Comparison of ENCODE assay signal across 2 cellular contexts in genomic region chr4:17491196-17491595, GRCh38.
TF ChIP-seq lines count a peak whose summit lies in the region.

No MANE protein-coding gene starts in this region.

TF ChIP-seq in SK-N-SH treated with all-trans-retinoic acid at 6 μM for 48 hours, 23 proteins besides CTCF, POLR2A, EP300 and RAD21:
- TF ChIP-seq SNAI2 (CRISPR knock-in tag; IDR thresholded peaks at IDR 0.05) (no peak), ZFP30 (CRISPR knock-in tag; IDR thresholded peaks at IDR 0.05) (no peak)

TF ChIP-seq in HepG2, 621 proteins besides CTCF, POLR2A, EP300 and RAD21:
- TF ChIP-seq NFYC (CRISPR knock-in tag; IDR thresholded peaks at IDR 0.05), result no peak
- TF ChIP-seq ZBTB14 (CRISPR knock-in tag; IDR thresholded peaks at IDR 0.05), result no peak
- no peak for TF ChIP-seq ZNF160 (CRISPR knock-in tag; IDR thresholded peaks at IDR 0.05)
- TF ChIP-seq MAZ (IDR thresholded peaks at IDR 0.05; ENCODE audit: borderline replicate concordance, low read depth, low read length), result no peak
- no peak for TF ChIP-seq MAZ (CRISPR knock-in tag; IDR thresholded peaks at IDR 0.05; ENCODE audit: low read depth)
- TF ChIP-seq ZBTB25 (CRISPR knock-in tag; IDR thresholded peaks at IDR 0.05), result no peak
- TF ChIP-seq ARNT2 (CRISPR knock-in tag; IDR thresholded peaks at IDR 0.05; ENCODE audit: low read depth), result no peak
- TF ChIP-seq ARNTL (CRISPR knock-in tag; IDR thresholded peaks at IDR 0.05), result no peak
- no peak for TF ChIP-seq KAT7 (CRISPR knock-in tag; IDR thresholded peaks at IDR 0.05; ENCODE audit: borderline replicate concordance)
- no peak for TF ChIP-seq PATZ1 (CRISPR knock-in tag; IDR thresholded peaks at IDR 0.05)
- no peak for TF ChIP-seq ZNF557 (CRISPR knock-in tag; IDR thresholded peaks at IDR 0.05)
- no peak for TF ChIP-seq FOXO1 (CRISPR knock-in tag; IDR thresholded peaks at IDR 0.05)
- TF ChIP-seq TAF15 (IDR thresholded peaks at IDR 0.05; ENCODE audit: low read depth, low read length, poor library complexity, severe bottlenecking), result no peak
- no peak for TF ChIP-seq TGIF2 (CRISPR knock-in tag; IDR thresholded peaks at IDR 0.05)
- no peak for TF ChIP-seq AHDC1 (CRISPR knock-in tag; IDR thresholded peaks at IDR 0.05; ENCODE audit: borderline replicate concordance)
- no peak for TF ChIP-seq NR2F2 (IDR thresholded peaks at IDR 0.05; ENCODE audit: borderline replicate concordance, low read depth)
- TF ChIP-seq RFX5 (IDR thresholded peaks at IDR 0.05; ENCODE audit: low read depth, low read length), result no peak
- TF ChIP-seq MLX (CRISPR knock-in tag; IDR thresholded peaks at IDR 0.05), result no peak
- TF ChIP-seq DDIT3 (CRISPR knock-in tag; IDR thresholded peaks at IDR 0.05), result no peak
- no peak for TF ChIP-seq RNF2 (conservative IDR thresholded peaks at IDR 0.05; ENCODE audit: low read depth)
- no peak for TF ChIP-seq SMAD3 (CRISPR knock-in tag; IDR thresholded peaks at IDR 0.05)
